1 cellular context compared by ENCODE assay signal in the genomic region with DNA sequence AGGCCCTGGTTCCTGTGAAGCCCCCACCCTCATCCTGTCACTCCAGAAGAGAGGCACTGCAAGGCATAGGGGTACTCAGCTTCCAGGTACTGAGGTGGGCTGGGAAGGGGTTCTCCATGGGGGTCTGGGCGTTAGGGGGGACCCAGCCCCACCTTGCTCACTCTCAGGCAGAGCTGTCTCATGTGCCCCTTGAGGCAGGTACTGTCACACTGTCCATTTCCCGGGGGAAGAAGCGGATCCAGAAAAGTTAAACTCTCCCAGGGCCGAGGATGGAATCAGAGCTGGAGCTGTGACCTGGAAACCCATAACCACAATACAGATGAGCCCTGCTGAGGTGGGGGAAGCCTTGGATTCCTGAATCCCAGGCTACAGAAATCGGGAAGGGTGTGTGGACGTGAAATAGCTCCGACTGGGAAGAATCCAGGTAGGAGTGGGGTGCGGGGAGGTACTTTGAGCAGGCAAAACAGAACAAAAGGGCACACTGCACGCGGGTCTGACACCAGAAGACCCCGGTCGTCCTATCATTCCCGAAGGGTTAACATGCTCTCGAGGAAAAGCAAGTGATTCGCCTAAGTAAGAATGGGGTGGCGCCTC.
A peak's percentile ranks its signal among the peaks of the same experiment; 100 is the strongest.
TF ChIP-seq lines count a peak whose summit lies in the region.

No MANE protein-coding gene starts in this region.

TF ChIP-seq in GM12878, 131 proteins besides CTCF, POLR2A, EP300 and RAD21:
- 0 out of 2 replicates have a peak, but pooled peaks have one; percentile 14 for TF ChIP-seq WRNIP1 (IDR thresholded peaks at IDR 0.05; ENCODE audit: borderline replicate concordance, low read depth, low read length)
- TF ChIP-seq SP1 (IDR thresholded peaks at IDR 0.05; ENCODE audit: low read depth, low read length): no peak
TF ChIP-seq in GM12878: peak in this region for 1.
